In genomic region chr13:70339738-70340137, GRCh38 we compare ENCODE assay signal across 11 cellular contexts.
DNase-seq lines count a peak whose midpoint lies in the region; ATAC-seq, FAIRE-seq and TF ChIP-seq lines count a peak whose summit lies in the region.
"Had no signal": no experiment of that assay in that cellular context is flagged by ENCODE, and none has a peak within 500 bp of the region (broad histone marks: within the 10 kb centered on the region; RNA-seq: fewer than 3 reads in every experiment).

No MANE protein-coding gene starts in this region.

- H3K56ac ChIP-seq in H1 (replicated peaks; ENCODE audit: insufficient read length, low read depth, low read length): no peak overlapping the region

- H2AK5ac ChIP-seq in H1 (ENCODE audit: low read depth, low read length): no peak overlapping the region

- intact Hi-C loops in sciatic nerve (cut with DNase I): no loop called here

- H2BK120ac ChIP-seq in H1 (replicated peaks; ENCODE audit: low read depth, low read length): no peak overlapping the region

- H4K91ac ChIP-seq in H1 (replicated peaks; ENCODE audit: insufficient read length, low read length): no peak overlapping the region

- no peak overlapping the region for H2BK20ac ChIP-seq in H1 (ENCODE audit: low read length)

- H3K4me1 ChIP-seq in H1 (replicated peaks in 1 of 4; ENCODE audit: control insufficient read depth in 3 of 4, insufficient read depth in 4 of 4, low read length in 3 of 4) (no peaks in the 10 kb centered on the region), smooth muscle cell (ENCODE audit: low read depth) (no peaks in the 10 kb centered on the region)

- H3K4ac ChIP-seq in H1 (replicated peaks; ENCODE audit: insufficient read length, low read depth, low read length): no peak overlapping the region

- ATAC-seq in activated CD8-positive, alpha-beta memory T cell treated with anti-CD3 and anti-CD28 coated beads, Interleukin-2, amount 10 ng/mL, durations not matched to agents 7 days and 5 days: no peak
- no peak for ATAC-seq in sciatic nerve
- ATAC-seq: esophagus mucosa; natural killer cell treated with Interleukin-12 subunit alpha and Interleukin-12 subunit beta and Interleukin-15 and Interleukin-18, amount 100 ng/mL, for 72 hours had no signal

- no peaks in the 10 kb centered on the region for H3K36me3 Mint-ChIP-seq in activated CD8-positive, alpha-beta memory T cell treated with anti-CD3 and anti-CD28 coated beads, Interleukin-2, amount 10 ng/mL, durations not matched to agents 7 days and 5 days
- H3K36me3 Mint-ChIP-seq: natural killer cell treated with Interleukin-12 subunit alpha and Interleukin-12 subunit beta and Interleukin-15 and Interleukin-18, amount 100 ng/mL, for 72 hours had no signal

- no peak overlapping the region for H2BK5ac ChIP-seq in H1 (ENCODE audit: low read depth, low read length)

- H4K5ac ChIP-seq in H1 (ENCODE audit: insufficient read length, low read depth, low read length): no peak overlapping the region

- H3K4me3 ChIP-seq in H1 (ENCODE audit: extremely low read depth in 1 of 4, insufficient read depth in 2 of 4, low read depth in 3 of 4, low read length in 4 of 4) (no peak overlapping the region), smooth muscle cell (no peak overlapping the region)

- no peak overlapping the region for H2BK15ac ChIP-seq in H1 (ENCODE audit: low read length)

- 60% methylated on average over 4 of the region's 4 CpGs; no CpG with 5 or more reads in 1 of the 2 experiments for WGBS in H1 (ENCODE audit: extremely low coverage in 1 of 2, insufficient coverage in 1 of 2, insufficient read length in 1 of 2, insufficient replicate concordance in 2 of 2, low coverage in 1 of 2, low lambda C conversion rate in 2 of 2, missing lambda C conversion rate in 1 of 2), 2 experiments
- WGBS in smooth muscle cell (ENCODE audit: low lambda C conversion rate): 51% methylated on average over 4 of the region's 4 CpGs

- peak overlapping the region; percentile 47; the same call in 1 of the 2 replicates for H2AFZ ChIP-seq in H1 (ENCODE audit: low read length)
- no peak overlapping the region for H2AFZ ChIP-seq in smooth muscle cell (ENCODE audit: low read depth)

- no peaks in the 10 kb centered on the region for H3K23me2 ChIP-seq in H1 (ENCODE audit: low read depth, low read length)

- no peaks in the 10 kb centered on the region for H3K9me3 ChIP-seq in H1 (ENCODE audit: insufficient read depth in 2 of 2, low read depth in 1 of 2, low read length in 1 of 2)
- no peaks in the 10 kb centered on the region for H3K9me3 ChIP-seq in smooth muscle cell (replicated peaks; ENCODE audit: low read depth)

- H3K36me3 ChIP-seq in H1 (ENCODE audit: control insufficient read depth in 2 of 4, insufficient read depth in 4 of 4, low read length in 3 of 4) (no peaks in the 10 kb centered on the region), smooth muscle cell (ENCODE audit: low read depth) (no peaks in the 10 kb centered on the region)

- H4K8ac ChIP-seq in H1 (ENCODE audit: extremely low read depth, insufficient read depth, low read length): no peak overlapping the region

- H3K4me1 Mint-ChIP-seq in activated CD8-positive, alpha-beta memory T cell treated with anti-CD3 and anti-CD28 coated beads, Interleukin-2, amount 10 ng/mL, durations not matched to agents 7 days and 5 days: no peaks in the 10 kb centered on the region
- H3K4me1 Mint-ChIP-seq: B cell had no signal

- H3K4me3 Mint-ChIP-seq in activated CD8-positive, alpha-beta memory T cell treated with anti-CD3 and anti-CD28 coated beads, Interleukin-2, amount 10 ng/mL, durations not matched to agents 7 days and 5 days: no peak overlapping the region
- H3K4me3 Mint-ChIP-seq: B cell; natural killer cell treated with Interleukin-12 subunit alpha and Interleukin-12 subunit beta and Interleukin-15 and Interleukin-18, amount 100 ng/mL, for 72 hours had no signal

- TF ChIP-seq POLR2A in H1 (IDR thresholded peaks at IDR 0.05; ENCODE audit: control extremely low read depth in 1 of 2, low read depth in 2 of 2, low read length in 2 of 2): no peak

- H3K79me2 ChIP-seq in H1 (ENCODE audit: control insufficient read depth in 1 of 2, insufficient read depth in 2 of 2, low read length in 2 of 2): no peaks in the 10 kb centered on the region
- no peaks in the 10 kb centered on the region for H3K79me2 ChIP-seq in smooth muscle cell (ENCODE audit: low read depth)

- no peaks in the 10 kb centered on the region for H3K27me3 Mint-ChIP-seq in activated CD8-positive, alpha-beta memory T cell treated with anti-CD3 and anti-CD28 coated beads, Interleukin-2, amount 10 ng/mL, durations not matched to agents 7 days and 5 days
- H3K27me3 Mint-ChIP-seq: B cell; natural killer cell treated with Interleukin-12 subunit alpha and Interleukin-12 subunit beta and Interleukin-15 and Interleukin-18, amount 100 ng/mL, for 72 hours had no signal

- peak; percentile 36 for FAIRE-seq in H1 (lab: Jason Lieb, UNC)

- H3F3A ChIP-seq in smooth muscle cell (ENCODE audit: low read depth): no peaks in the 10 kb centered on the region

- H3K27ac Mint-ChIP-seq in activated CD8-positive, alpha-beta memory T cell treated with anti-CD3 and anti-CD28 coated beads, Interleukin-2, amount 10 ng/mL, durations not matched to agents 7 days and 5 days: no peak overlapping the region
- H3K27ac Mint-ChIP-seq: B cell; natural killer cell treated with Interleukin-12 subunit alpha and Interleukin-12 subunit beta and Interleukin-15 and Interleukin-18, amount 100 ng/mL, for 72 hours had no signal

- no peak overlapping the region for H3K27ac ChIP-seq in H1 (ENCODE audit: low read depth, low read length)
- H3K27ac ChIP-seq in smooth muscle cell (ENCODE audit: low read depth): no peak overlapping the region

- TF ChIP-seq CTCF in H1 (IDR thresholded peaks at IDR 0.05; ENCODE audit: control extremely low read depth in 1 of 3, insufficient read depth in 1 of 3, low read depth in 1 of 3, low read length in 3 of 3): peak; percentile 5 to 78 (median 74)
- TF ChIP-seq CTCF in smooth muscle cell (IDR thresholded peaks at IDR 0.05; ENCODE audit: borderline replicate concordance, insufficient read depth, poor library complexity, severe bottlenecking): peak; percentile 65

- DNase-seq in NCI-H524 (lab: John Stamatoyannopoulos, UW) (peak; percentile 9 to 42), NCI-H524 treated with DMSO at 0.1 percent for 48 hours (lab: John Stamatoyannopoulos, UW) (no peak), NCI-H69 (lab: John Stamatoyannopoulos, UW) (peak; percentile 58), H1 (ENCODE audit: low read depth in 1 of 2, low spot score in 2 of 2) (peak; percentile 19 to 52), smooth muscle cell (lab: John Stamatoyannopoulos, UW; ENCODE audit: unreplicated experiment) (no peak), sciatic nerve (ENCODE audit: low spot score) (no peak)
- DNase-seq in activated CD8-positive, alpha-beta memory T cell treated with anti-CD3 and anti-CD28 coated beads, Interleukin-2, amount 10 ng/mL, durations not matched to agents 7 days and 5 days: no peak
- no peak for DNase-seq in activated CD8-positive, alpha-beta memory T cell treated with anti-CD3 and anti-CD28 coated beads, Interleukin-2, amount 50 U/mL, for 48 hours

- CTCF ChIA-PET in H1 (lab: Charles Lee; ENCODE audit: partially characterized antibody): interaction anchor here (0.6 to 3.1 kb wide), 22 partner anchors 9 to 620 kb away, joined by 3 to 15 read pairs (median 4); no protein-coding TSS in a partner anchor
- CTCF ChIA-PET in activated CD8-positive, alpha-beta memory T cell treated with anti-CD3 and anti-CD28 coated beads, Interleukin-2, amount 10 ng/mL, durations not matched to agents 7 days and 5 days (lab: Charles Lee): no interaction called here

- POLR2A ChIA-PET in H1 (lab: Charles Lee; ENCODE audit: partially characterized antibody): no interaction called here

- H3K4me2 ChIP-seq in H1 (ENCODE audit: insufficient read depth in 1 of 2, low read depth in 2 of 2, low read length in 2 of 2) (no peak overlapping the region), smooth muscle cell (no peak overlapping the region)

- H3K79me1 ChIP-seq in H1 (ENCODE audit: low read depth, low read length): no peaks in the 10 kb centered on the region

- no peak overlapping the region for H3K18ac ChIP-seq in H1 (ENCODE audit: extremely low read depth, low read length)

- H4K20me1 ChIP-seq in H1 (replicated peaks in 1 of 2; ENCODE audit: control insufficient read depth in 1 of 2, insufficient read depth in 2 of 2, low read length in 2 of 2) (no peaks in the 10 kb centered on the region), smooth muscle cell (ENCODE audit: low read depth) (no peaks in the 10 kb centered on the region)

- no peak overlapping the region for H2BK12ac ChIP-seq in H1 (ENCODE audit: low read depth, low read length)

- TF ChIP-seq RAD21 in H1 (IDR thresholded peaks at IDR 0.05 in 1 of 2, conservative IDR thresholded peaks at IDR 0.05 in 1 of 2; ENCODE audit: low read depth in 2 of 2, low read length in 2 of 2): peak; percentile 74 to 78

- H3K9ac ChIP-seq in H1 (replicated peaks in 1 of 4; ENCODE audit: extremely low read depth in 1 of 4, low read depth in 3 of 4, low read length in 3 of 4) (no peak overlapping the region), smooth muscle cell (ENCODE audit: low read depth) (no peak overlapping the region)

- H3K23ac ChIP-seq in H1 (ENCODE audit: insufficient read length): no peak overlapping the region

- TF ChIP-seq EP300 in H1 (IDR thresholded peaks at IDR 0.05; ENCODE audit: borderline replicate concordance in 1 of 2, low read depth in 2 of 2, low read length in 2 of 2): no peak

- H3K9me3 Mint-ChIP-seq in activated CD8-positive, alpha-beta memory T cell treated with anti-CD3 and anti-CD28 coated beads, Interleukin-2, amount 10 ng/mL, durations not matched to agents 7 days and 5 days (ENCODE audit: low read depth): peaks cover 2% of the 10 kb centered on the region

- H3K27me3 ChIP-seq in H1 (replicated peaks in 1 of 4; ENCODE audit: control insufficient read depth in 3 of 4, extremely low read depth in 1 of 4, insufficient read depth in 3 of 4, low read length in 3 of 4) (no peaks in the 10 kb centered on the region), smooth muscle cell (ENCODE audit: low read depth) (no peaks in the 10 kb centered on the region)

- H3K14ac ChIP-seq in H1 (ENCODE audit: insufficient read length): no peak overlapping the region

TF ChIP-seq in H1, 55 proteins besides CTCF, POLR2A, EP300 and RAD21 (continues in another document):
- TF ChIP-seq CBX8 (IDR thresholded peaks at IDR 0.05; ENCODE audit: borderline replicate concordance, low read depth, low read length): no peak
- TF ChIP-seq CHD2 (IDR thresholded peaks at IDR 0.05; ENCODE audit: low read length): no peak
- TF ChIP-seq TAF1 (IDR thresholded peaks at IDR 0.05; ENCODE audit: low read depth, low read length): no peak
- TF ChIP-seq RFX5 (IDR thresholded peaks at IDR 0.05; ENCODE audit: borderline replicate concordance, low read depth, low read length): no peak
- no peak for TF ChIP-seq ZNF274 (IDR thresholded peaks at IDR 0.05; ENCODE audit: borderline replicate concordance, extremely low read depth, low read length)
- no peak for TF ChIP-seq FOSL1 (IDR thresholded peaks at IDR 0.05; ENCODE audit: insufficient read depth, low read depth, low read length)
- no peak for TF ChIP-seq ASH2L (IDR thresholded peaks at IDR 0.05; ENCODE audit: low read length)
- no peak for TF ChIP-seq NRF1 (IDR thresholded peaks at IDR 0.05; ENCODE audit: low read depth, low read length)
- TF ChIP-seq CTBP2 (IDR thresholded peaks at IDR 0.05; ENCODE audit: borderline replicate concordance, insufficient read depth, insufficient read length, low read length): no peak

Comparison
In these comparisons a context has a peak if more than half of its experiments do, and no peak if none do; other contexts are left out.
1. DNase-seq: peak in NCI-H524 (2 of 2), NCI-H69 (single experiment) and H1 (2 of 2); none in NCI-H524 treated with DMSO at 0.1 percent for 48 hours (single experiment), smooth muscle cell (single experiment), activated CD8-positive, alpha-beta memory T cell treated with anti-CD3 and anti-CD28 coated beads, Interleukin-2, amount 10 ng/mL, durations not matched to agents 7 days and 5 days (single experiment), activated CD8-positive, alpha-beta memory T cell treated with anti-CD3 and anti-CD28 coated beads, Interleukin-2, amount 50 U/mL, for 48 hours (single experiment) and sciatic nerve (single experiment).